ENCODE assay signal across 24 cellular contexts in genomic region chr11:66670816-66671215, GRCh38. TPM values are rescaled to one million over a fixed set of nuclear protein-coding genes. Genes with fewer than 3 reads are reported as not detected.
A peak's percentile ranks its signal among the peaks of the same experiment; 100 is the strongest.
DNase-seq lines count a peak whose midpoint lies in the region; ATAC-seq, FAIRE-seq and TF ChIP-seq lines count a peak whose summit lies in the region.
"Had no signal": no experiment of that assay in that cellular context is flagged by ENCODE, and none has a peak within 500 bp of the region (broad histone marks: within the 10 kb centered on the region; RNA-seq: fewer than 3 reads in every experiment).

No MANE protein-coding gene starts in this region.

- no peak overlapping the region for H3K4ac ChIP-seq in H9 (ENCODE audit: low read depth, low read length)

- TF ChIP-seq CTCF in H9 (conservative IDR thresholded peaks at IDR 0.05) (no peak), brain (conservative IDR thresholded peaks at IDR 0.05) (no peak), neural cell (IDR thresholded peaks at IDR 0.05; ENCODE audit: poor library complexity, severe bottlenecking) (no peak)

- H3K36me3 ChIP-seq in neural cell (ENCODE audit: insufficient read depth, low read length) = peaks cover 4% of the 10 kb centered on the region

- FAIRE-seq in frontal cortex (lab: Jason Lieb, UNC) = no peak

- no peak overlapping the region for H4K8ac ChIP-seq in H9 (replicated peaks; ENCODE audit: insufficient read length, low read depth, low read length)

- H3F3A ChIP-seq in neural cell (ENCODE audit: insufficient read depth, low read length, poor library complexity, severe bottlenecking) = no peaks in the 10 kb centered on the region

- H4K20me1 ChIP-seq in H9 (ENCODE audit: control insufficient read depth, insufficient read depth, insufficient read length) = peaks cover 2% of the 10 kb centered on the region
- H4K20me1 ChIP-seq in neural cell (ENCODE audit: insufficient read depth) = peaks cover 36% of the 10 kb centered on the region

- TF ChIP-seq EP300 in neural cell (conservative IDR thresholded peaks at IDR 0.05; ENCODE audit: poor library complexity, severe bottlenecking) = no peak

- H3K9me3 ChIP-seq in H9 (ENCODE audit: control insufficient read depth, low read depth, low read length) (no peaks in the 10 kb centered on the region), neural cell (ENCODE audit: low read length) (no peaks in the 10 kb centered on the region)
- H3K9me3 ChIP-seq: SK-N-SH had no signal

- no peak overlapping the region for H2AK5ac ChIP-seq in H9 (ENCODE audit: insufficient read length, low read length)

- DNase-seq in activated T-cell treated with anti-CD3 and anti-CD28 coated beads, Interleukin-2, amount 50 U/mL, for 72 hours = no peak
- no peak for DNase-seq in activated T-cell treated with anti-CD3 and anti-CD28 coated beads, Interleukin-2, amount 50 U/mL, for 4 hours
- no peak for DNase-seq in H9
- DNase-seq in frontal cortex (ENCODE audit: low spot score in 2 of 2) = no peak
- DNase-seq: 8988T; activated CD4-positive, alpha-beta T cell treated with anti-CD3 and anti-CD28 coated beads for 4 hours; COR-L47; DMS79 treated with DMSO at 0.1 percent for 48 hours; effector CD4-positive, alpha-beta T cell; foreskin melanocyte; hippocampal formation; NCI-H1105 treated with DMSO at 0.1 percent for 48 hours; NCI-H2081; NCI-H226; NCI-H748 treated with DMSO at 0.1 percent for 48 hours; nucleus accumbens; RPMI8226; SK-N-SH had no signal

- no peak overlapping the region for H3K56ac ChIP-seq in H9 (ENCODE audit: insufficient read length, low read depth, low read length)

- no peak overlapping the region for H3K14ac ChIP-seq in H9 (ENCODE audit: insufficient read depth, low read length)

- no peak for TF ChIP-seq RAD21 in neural cell (conservative IDR thresholded peaks at IDR 0.05)

- H3K4me3 Mint-ChIP-seq in activated T-cell treated with anti-CD3 and anti-CD28 coated beads, Interleukin-2, amount 50 U/mL, for 72 hours = no peak overlapping the region
- H3K4me3 Mint-ChIP-seq in activated T-cell treated with anti-CD3 and anti-CD28 coated beads, Interleukin-2, amount 50 U/mL, for 4 hours = no peak overlapping the region
- H3K4me3 Mint-ChIP-seq in H9 (no peak overlapping the region), brain (peak overlapping the region; percentile 11 to 41 (median 21))

- no peak overlapping the region for H4K5ac ChIP-seq in H9 (ENCODE audit: insufficient read length, low read depth, low read length)

- no peak overlapping the region for H2BK20ac ChIP-seq in H9 (ENCODE audit: low read depth, low read length, poor library complexity, severe bottlenecking)

- H3K36me3 Mint-ChIP-seq in activated T-cell treated with anti-CD3 and anti-CD28 coated beads, Interleukin-2, amount 50 U/mL, for 72 hours (ENCODE audit: insufficient read depth in 2 of 2) = peaks cover 0 to 5% of the 10 kb centered on the region in 2 donors
- H3K36me3 Mint-ChIP-seq in activated T-cell treated with anti-CD3 and anti-CD28 coated beads, Interleukin-2, amount 50 U/mL, for 4 hours (ENCODE audit: insufficient read depth) = peaks cover 24% of the 10 kb centered on the region
- H3K36me3 Mint-ChIP-seq in H9 (ENCODE audit: insufficient read depth in 1 of 3, low read depth in 3 of 3) = peaks cover 14 to 47% (median 31%) of the 10 kb centered on the region in 3 experiments; a peak in 6 of 7 replicates
- H3K36me3 Mint-ChIP-seq in brain = peaks cover 52% of the 10 kb centered on the region

- peak overlapping the region; percentile 79 for H3K27ac Mint-ChIP-seq in activated T-cell treated with anti-CD3 and anti-CD28 coated beads, Interleukin-2, amount 50 U/mL, for 72 hours
- H3K27ac Mint-ChIP-seq in H9 = peak overlapping the region in 2 of 3 experiments; percentile 57 to 84; a peak in 3 of 7 replicates
- H3K27ac Mint-ChIP-seq in brain = peak overlapping the region in 4 of 5 experiments; percentile 15 to 90 (median 49)

- no peak overlapping the region for H2AFZ ChIP-seq in H9 (ENCODE audit: low read length)
- no peak overlapping the region for H2AFZ ChIP-seq in neural cell (ENCODE audit: low read depth, low read length)

- peaks cover 37% of the 10 kb centered on the region for H3K4me1 Mint-ChIP-seq in activated T-cell treated with anti-CD3 and anti-CD28 coated beads, Interleukin-2, amount 50 U/mL, for 72 hours (ENCODE audit: low read depth)
- peaks cover 29% of the 10 kb centered on the region for H3K4me1 Mint-ChIP-seq in activated T-cell treated with anti-CD3 and anti-CD28 coated beads, Interleukin-2, amount 50 U/mL, for 4 hours (ENCODE audit: low read depth)
- H3K4me1 Mint-ChIP-seq in H9 = peaks cover 15 to 20% of the 10 kb centered on the region in 2 experiments
- peaks cover 94% of the 10 kb centered on the region for H3K4me1 Mint-ChIP-seq in brain

- no peak overlapping the region for H3T11ph ChIP-seq in H9 (ENCODE audit: low read length)

- H4K91ac ChIP-seq in H9 (ENCODE audit: insufficient read length, low read depth, low read length) = no peak overlapping the region

- peak overlapping the region; percentile 24 for H3K4me3 ChIP-seq in neural cell (ENCODE audit: low read length)

- H2BK15ac ChIP-seq in H9 (ENCODE audit: low read depth, low read length) = no peak overlapping the region

- H3K27ac ChIP-seq in H9 (ENCODE audit: insufficient read length, low read depth, low read length) (no peak overlapping the region), neural cell (ENCODE audit: low read length) (no peak overlapping the region)

- H3K4me2 ChIP-seq in H9 (ENCODE audit: insufficient read depth, insufficient read length, low read length) (no peak overlapping the region), neural cell (ENCODE audit: low read length) (no peak overlapping the region)
- H3K4me2 ChIP-seq: SK-N-SH had no signal

- H3K9me3 Mint-ChIP-seq in activated T-cell treated with anti-CD3 and anti-CD28 coated beads, Interleukin-2, amount 50 U/mL, for 72 hours = no peaks in the 10 kb centered on the region
- no peaks in the 10 kb centered on the region for H3K9me3 Mint-ChIP-seq in activated T-cell treated with anti-CD3 and anti-CD28 coated beads, Interleukin-2, amount 50 U/mL, for 4 hours
- H3K9me3 Mint-ChIP-seq in H9 = no peaks in the 10 kb centered on the region
- H3K9me3 Mint-ChIP-seq in brain = no peaks in the 10 kb centered on the region

- H3K27me3 Mint-ChIP-seq in activated T-cell treated with anti-CD3 and anti-CD28 coated beads, Interleukin-2, amount 50 U/mL, for 72 hours (ENCODE audit: low read depth) = no peaks in the 10 kb centered on the region
- no peaks in the 10 kb centered on the region for H3K27me3 Mint-ChIP-seq in activated T-cell treated with anti-CD3 and anti-CD28 coated beads, Interleukin-2, amount 50 U/mL, for 4 hours (ENCODE audit: low read depth)
- no peaks in the 10 kb centered on the region for H3K27me3 Mint-ChIP-seq in H9 (ENCODE audit: low read depth)
- no peaks in the 10 kb centered on the region for H3K27me3 Mint-ChIP-seq in brain

- H3K9ac ChIP-seq in H9 (ENCODE audit: extremely low read depth, insufficient read length, low read length) (no peak overlapping the region), neural cell (ENCODE audit: low read length) (no peak overlapping the region)
- H3K9ac ChIP-seq: SK-N-SH had no signal

- peaks cover 2% of the 10 kb centered on the region; the same call in 1 of the 2 replicates for H3K79me2 ChIP-seq in H9 (ENCODE audit: insufficient read depth, low read length)
- peaks cover 99% of the 10 kb centered on the region for H3K79me2 ChIP-seq in neural cell (replicated peaks; ENCODE audit: insufficient read depth, low read length)

- peaks cover 3% of the 10 kb centered on the region for H3K79me1 ChIP-seq in H9 (ENCODE audit: insufficient read depth, low read depth, low read length, poor library complexity, severe bottlenecking)

- H3K9me2 ChIP-seq in neural cell (ENCODE audit: insufficient read depth, low read length) = no peaks in the 10 kb centered on the region
- H3K9me2 ChIP-seq: SK-N-SH had no signal

- H2BK5ac ChIP-seq in H9 (ENCODE audit: insufficient read length, low read length) = no peak overlapping the region

- H3K23ac ChIP-seq in H9 (ENCODE audit: insufficient read length, low read depth, low read length) = no peak overlapping the region

- H2BK120ac ChIP-seq in H9 (ENCODE audit: low read depth, low read length, poor library complexity, severe bottlenecking) = no peak overlapping the region

- H3K27me3 ChIP-seq in H9 (ENCODE audit: insufficient read depth, low read length) (no peaks in the 10 kb centered on the region), neural cell (ENCODE audit: insufficient read depth, low read depth, low read length) (no peaks in the 10 kb centered on the region)

- H2BK12ac ChIP-seq in H9 (ENCODE audit: insufficient read length, low read depth, low read length) = no peak overlapping the region

- ATAC-seq in activated T-cell treated with anti-CD3 and anti-CD28 coated beads, Interleukin-2, amount 50 U/mL, for 72 hours (replicated peaks in 1 of 2) = no peak
- ATAC-seq in activated T-cell treated with anti-CD3 and anti-CD28 coated beads, Interleukin-2, amount 50 U/mL, for 4 hours = no peak
- ATAC-seq in GM18909 (IDR thresholded peaks at IDR 0.05; ENCODE audit: poor library complexity, unreplicated experiment) = no peak
- no peak for ATAC-seq in HG03439 (IDR thresholded peaks at IDR 0.05; ENCODE audit: unreplicated experiment)
- ATAC-seq: esophagus mucosa, HCT116 had no signal

- H3K4me1 ChIP-seq in H9 (ENCODE audit: insufficient read depth, low read length) = no peaks in the 10 kb centered on the region

- WGBS in H9 (ENCODE audit: extremely low coverage, insufficient read length, low lambda C conversion rate) = no CpG with 5 or more reads among the region's 5 CpGs

- no peaks in the 10 kb centered on the region for H3K23me2 ChIP-seq in H9 (ENCODE audit: insufficient read length, low read depth, low read length, poor library complexity, severe bottlenecking)

- no peak overlapping the region for H3K18ac ChIP-seq in H9 (ENCODE audit: insufficient read length, low read depth, low read length)

RNA-seq across cellular contexts. Expression of gene RBM4B, which starts 6.9 kb away (rescaled TPM):
- 10 to 100 TPM; 12.5 to 18.4 TPM for total RNA-seq in activated T-cell treated with anti-CD3 and anti-CD28 coated beads, Interleukin-2, amount 50 U/mL, for 72 hours
- 10 to 100 TPM in 2 of 3 donors, 1 to 10 TPM in 1; 9.0 to 14.9 (median 12.5) TPM for total RNA-seq in activated T-cell treated with anti-CD3 and anti-CD28 coated beads, Interleukin-2, amount 50 U/mL, for 4 hours
- total RNA-seq in H9 (2021) (34.0 and 36.9 TPM in 2 replicates), frontal cortex (102 TPM)
- polyA plus RNA-seq in brain (ENCODE audit: insufficient read depth, low read depth, low replicate concordance) (40.5 TPM), neural cell (197 and 212 TPM in 2 replicates)
- 138 and 152 TPM in 2 replicates for polyA minus RNA-seq in neural cell

RNA-seq across cellular contexts. Expression of gene RBM4, which starts 32.3 kb away (rescaled TPM):
- total RNA-seq in activated T-cell treated with anti-CD3 and anti-CD28 coated beads, Interleukin-2, amount 50 U/mL, for 72 hours = 100 to 1,000 TPM; 116 to 135 TPM
- total RNA-seq in activated T-cell treated with anti-CD3 and anti-CD28 coated beads, Interleukin-2, amount 50 U/mL, for 4 hours = 100 to 1,000 TPM; 135 to 150 (median 138) TPM
- total RNA-seq in H9 (2021) (264 and 272 TPM in 2 replicates), frontal cortex (137 TPM)
- polyA plus RNA-seq in brain (ENCODE audit: insufficient read depth, low read depth, low replicate concordance) (208 TPM), neural cell (456 and 510 TPM in 2 replicates)
- polyA minus RNA-seq in neural cell = 232 and 238 TPM in 2 replicates

RNA-seq across cellular contexts. Expression of gene RBM14, which starts 54.4 kb away (rescaled TPM):
- total RNA-seq in activated T-cell treated with anti-CD3 and anti-CD28 coated beads, Interleukin-2, amount 50 U/mL, for 72 hours = 10 to 100 TPM; 85.6 to 97.3 TPM
- 100 to 1,000 TPM; 201 to 223 (median 206) TPM for total RNA-seq in activated T-cell treated with anti-CD3 and anti-CD28 coated beads, Interleukin-2, amount 50 U/mL, for 4 hours
- total RNA-seq in H9 (2021) (164 and 171 TPM in 2 replicates), frontal cortex (24.1 TPM)
- polyA plus RNA-seq in brain (ENCODE audit: insufficient read depth, low read depth, low replicate concordance) (70.7 TPM), neural cell (43.0 and 44.8 TPM in 2 replicates)
- 75.0 and 75.5 TPM in 2 replicates for polyA minus RNA-seq in neural cell

RNA-seq across cellular contexts. Expression of gene SPTBN2, which starts 58.2 kb away (rescaled TPM):
- 1 to 10 TPM in 1 of 2 donors, under 1 TPM in 1; 0.69 to 1.5 TPM for total RNA-seq in activated T-cell treated with anti-CD3 and anti-CD28 coated beads, Interleukin-2, amount 50 U/mL, for 72 hours
- under 1 TPM; 0.81 to 0.92 (median 0.82) TPM for total RNA-seq in activated T-cell treated with anti-CD3 and anti-CD28 coated beads, Interleukin-2, amount 50 U/mL, for 4 hours
- total RNA-seq in H9 (2021) (80.4 and 84.8 TPM in 2 replicates), frontal cortex (170 TPM)
- polyA plus RNA-seq in brain (ENCODE audit: insufficient read depth, low read depth, low replicate concordance) (115 TPM), neural cell (159 and 219 TPM in 2 replicates)
- 303 and 334 TPM in 2 replicates for polyA minus RNA-seq in neural cell

Comparison
In these comparisons a context has a peak if more than half of its experiments do, and no peak if none do; other contexts are left out.
1. H3K4me3 Mint-ChIP-seq: peak in brain (5 of 5); none in activated T-cell treated with anti-CD3 and anti-CD28 coated beads, Interleukin-2, amount 50 U/mL, for 72 hours (0 of 2), activated T-cell treated with anti-CD3 and anti-CD28 coated beads, Interleukin-2, amount 50 U/mL, for 4 hours (single experiment) and H9 (0 of 2).
2. Peak in every context shown above with its lines, with median percentiles within 50 percentile points of each other: H3K27ac Mint-ChIP-seq.